Comparison of ENCODE assay signal across 8 cellular contexts in genomic region chr1:224205438-224205840, GRCh38. TPM values are rescaled to one million over a fixed set of nuclear protein-coding genes. Genes with fewer than 3 reads are reported as not detected.
DNase-seq lines count a peak whose midpoint lies in the region; ATAC-seq and TF ChIP-seq lines count a peak whose summit lies in the region.

No MANE protein-coding gene starts in this region.

- intact Hi-C loops in activated CD8-positive, alpha-beta T cell treated with anti-CD3 and anti-CD28 coated beads for 36 hours (cut with micrococcal nuclease), result no loop called here

- no peak for TF ChIP-seq CTCF in activated CD8-positive, alpha-beta T cell treated with anti-CD3 and anti-CD28 coated beads for 36 hours (IDR thresholded peaks at IDR 0.05)

- H3K4me1 Mint-ChIP-seq in activated CD8-positive, alpha-beta T cell treated with anti-CD3 and anti-CD28 coated beads for 36 hours (ENCODE audit: low read depth), result peaks cover 11% of the 10 kb centered on the region

- POLR2A ChIA-PET in activated CD8-positive, alpha-beta T cell treated with anti-CD3 and anti-CD28 coated beads for 36 hours (lab: Charles Lee), result interaction anchor here (0.6 to 1.5 kb wide), 4 partner anchors 12 to 254 kb away, joined by 3 to 6 read pairs (median 4); partner anchors contain the start of gene DEGS1

- ATAC-seq in activated CD8-positive, alpha-beta T cell treated with anti-CD3 and anti-CD28 coated beads for 36 hours, result peak; percentile 91
- no peak for ATAC-seq in HG03442 (IDR thresholded peaks at IDR 0.05; ENCODE audit: unreplicated experiment)
- ATAC-seq in GM21737 (IDR thresholded peaks at IDR 0.05; ENCODE audit: unreplicated experiment), result no peak

- H3K36me3 Mint-ChIP-seq in activated CD8-positive, alpha-beta T cell treated with anti-CD3 and anti-CD28 coated beads for 36 hours (ENCODE audit: low read depth), result no peaks in the 10 kb centered on the region

- no peaks in the 10 kb centered on the region for H3K9me3 Mint-ChIP-seq in activated CD8-positive, alpha-beta T cell treated with anti-CD3 and anti-CD28 coated beads for 36 hours

- DNase-seq in GM04504 (ENCODE audit: low read depth) (peak; percentile 48), HuH-7 (ENCODE audit: low spot score) (peak; percentile 23), glomerular visceral epithelial cell (ENCODE audit: extremely low spot score) (peak; percentile 74), amniotic stem cell (lab: John Stamatoyannopoulos, UW) (no peak)
- DNase-seq in activated CD8-positive, alpha-beta T cell treated with anti-CD3 and anti-CD28 coated beads for 36 hours, result peak; percentile 73
- DNase-seq in stimulated activated CD4-positive, alpha-beta T cell treated with anti-CD3 and anti-CD28 coated beads, Interleukin-4, amount 100 ng/mL, for 24 hours, result peak; percentile 47

- peak overlapping the region; percentile 84 for H3K27ac Mint-ChIP-seq in activated CD8-positive, alpha-beta T cell treated with anti-CD3 and anti-CD28 coated beads for 36 hours

- H3K4me3 Mint-ChIP-seq in activated CD8-positive, alpha-beta T cell treated with anti-CD3 and anti-CD28 coated beads for 36 hours, result peak overlapping the region; percentile 30

- H3K27me3 Mint-ChIP-seq in activated CD8-positive, alpha-beta T cell treated with anti-CD3 and anti-CD28 coated beads for 36 hours, result no peaks in the 10 kb centered on the region

- CTCF ChIA-PET in activated CD8-positive, alpha-beta T cell treated with anti-CD3 and anti-CD28 coated beads for 36 hours (lab: Charles Lee), result interaction anchor here (1.2 to 1.6 kb wide), 2 partner anchors 36 to 87 kb away, joined by 3 to 6 read pairs; no protein-coding TSS in a partner anchor

RNA-seq across cellular contexts. Expression of gene DEGS1, which starts 22.4 kb away (rescaled TPM):
- 10 to 100 TPM; 32.3 to 33.8 TPM for total RNA-seq in activated CD8-positive, alpha-beta T cell treated with anti-CD3 and anti-CD28 coated beads for 36 hours
